ENCODE assay signal across 15 cellular contexts in genomic region chr10:98444314-98445006, GRCh38. TPM values are rescaled to one million over a fixed set of nuclear protein-coding genes. Genes with fewer than 3 reads are reported as not detected.
DNase-seq lines count a peak whose midpoint lies in the region; ATAC-seq and TF ChIP-seq lines count a peak whose summit lies in the region.
"Had no signal": no experiment of that assay in that cellular context is flagged by ENCODE, and none has a peak within 500 bp of the region (broad histone marks: within the 10 kb centered on the region; RNA-seq: fewer than 3 reads in every experiment).

No MANE protein-coding gene starts in this region.

- no peak for TF ChIP-seq CTCF in activated CD8-positive, alpha-beta T cell treated with anti-CD3 and anti-CD28 coated beads for 36 hours (IDR thresholded peaks at IDR 0.05)
- no peak for TF ChIP-seq CTCF in vagina (IDR thresholded peaks at IDR 0.05)

- no peak for DNase-seq in CD4-positive, alpha-beta memory T cell
- no peak for DNase-seq in activated CD8-positive, alpha-beta T cell treated with anti-CD3 and anti-CD28 coated beads for 36 hours
- no peak for DNase-seq in naive thymus-derived CD8-positive, alpha-beta T cell
- DNase-seq in NCI-H1092 (lab: John Stamatoyannopoulos, UW) (no peak), vagina (ENCODE audit: extremely low spot score in 2 of 2) (no peak)
- no peak for DNase-seq in stimulated activated CD4-positive, alpha-beta T cell treated with anti-CD3 and anti-CD28 coated beads, Interleukin-12 subunit alpha, Interleukin-12 subunit beta, amount 100 ng/mL, for 4 hours
- DNase-seq: cerebellar nuclear complex, DMS79 treated with DMSO at 0.1 percent for 48 hours, mesendoderm, NCI-H2227 treated with DMSO at 0.1 percent for 48 hours had no signal

- intact Hi-C loops in CD4-positive, alpha-beta memory T cell (cut with micrococcal nuclease) = loop anchor here (5.0 kb wide), 2 partner anchors 307 to 1178 kb away; partner anchors contain the start of gene SLC25A28
- intact Hi-C loops in activated CD8-positive, alpha-beta T cell treated with anti-CD3 and anti-CD28 coated beads for 36 hours (cut with micrococcal nuclease) = no loop called here
- intact Hi-C loops in vagina (cut with DNase I) = loop anchor here (5.0 to 10.0 kb wide), 2 partner anchors 177 to 690 kb away; partner anchors contain the start of gene LOXL4

- H3K9me3 Mint-ChIP-seq in CD4-positive, alpha-beta memory T cell = no peaks in the 10 kb centered on the region
- no peaks in the 10 kb centered on the region for H3K9me3 Mint-ChIP-seq in activated CD8-positive, alpha-beta T cell treated with anti-CD3 and anti-CD28 coated beads for 36 hours
- no peaks in the 10 kb centered on the region for H3K9me3 Mint-ChIP-seq in naive thymus-derived CD8-positive, alpha-beta T cell

- peak; percentile 31 for ATAC-seq in GM21576 (IDR thresholded peaks at IDR 0.05; ENCODE audit: unreplicated experiment)
- no peak for ATAC-seq in activated CD8-positive, alpha-beta T cell treated with anti-CD3 and anti-CD28 coated beads for 36 hours
- no peak for ATAC-seq in naive thymus-derived CD8-positive, alpha-beta T cell
- no peak for ATAC-seq in HG03571 (IDR thresholded peaks at IDR 0.05; ENCODE audit: unreplicated experiment)

- CTCF ChIA-PET in CD4-positive, alpha-beta memory T cell (lab: Charles Lee; ENCODE audit: partially characterized antibody) = interaction anchor here (0.6 kb wide), 1 partner anchor 23 kb away, joined by 3 read pairs; no protein-coding TSS in a partner anchor
- CTCF ChIA-PET in activated CD8-positive, alpha-beta T cell treated with anti-CD3 and anti-CD28 coated beads for 36 hours (lab: Charles Lee) = interaction anchor here (1.4 to 4.0 kb wide), 3 partner anchors 17 to 23 kb away, joined by 4 to 15 read pairs (median 6); no protein-coding TSS in a partner anchor

- peaks cover 35 to 70% (median 51%) of the 10 kb centered on the region in 4 donors for H3K4me1 Mint-ChIP-seq in CD4-positive, alpha-beta memory T cell
- H3K4me1 Mint-ChIP-seq in activated CD8-positive, alpha-beta T cell treated with anti-CD3 and anti-CD28 coated beads for 36 hours (ENCODE audit: low read depth) = peaks cover 32% of the 10 kb centered on the region
- H3K4me1 Mint-ChIP-seq in naive thymus-derived CD8-positive, alpha-beta T cell = peaks cover 27 to 55% (median 54%) of the 10 kb centered on the region in 4 donors

- H3K9me3 ChIP-seq in CD4-positive, alpha-beta memory T cell (ENCODE audit: control insufficient read depth in 1 of 2, low read length in 2 of 2) = no peaks in the 10 kb centered on the region
- H3K9me3 ChIP-seq in vagina = no peaks in the 10 kb centered on the region
- H3K9me3 ChIP-seq: HAP-1, SJSA1 had no signal

- H3K36me3 Mint-ChIP-seq in CD4-positive, alpha-beta memory T cell = peaks cover 30 to 54% of the 10 kb centered on the region in 2 donors
- peaks cover 42% of the 10 kb centered on the region for H3K36me3 Mint-ChIP-seq in activated CD8-positive, alpha-beta T cell treated with anti-CD3 and anti-CD28 coated beads for 36 hours (ENCODE audit: low read depth)
- H3K36me3 Mint-ChIP-seq in naive thymus-derived CD8-positive, alpha-beta T cell = peaks cover 5 to 53% (median 24%) of the 10 kb centered on the region in 3 donors

- POLR2A ChIA-PET in CD4-positive, alpha-beta memory T cell (lab: Charles Lee; ENCODE audit: partially characterized antibody) = interaction anchor here (2.6 kb wide), 1 partner anchor 9 kb away, joined by 8 read pairs; no protein-coding TSS in a partner anchor
- POLR2A ChIA-PET in activated CD8-positive, alpha-beta T cell treated with anti-CD3 and anti-CD28 coated beads for 36 hours (lab: Charles Lee) = no interaction called here
- POLR2A ChIA-PET in naive thymus-derived CD8-positive, alpha-beta T cell (lab: Charles Lee) = interaction anchor here (0.6 to 1.5 kb wide), 2 partner anchors 23 to 106 kb away, joined by 3 read pairs; no protein-coding TSS in a partner anchor

- H3K27me3 Mint-ChIP-seq in CD4-positive, alpha-beta memory T cell = no peaks in the 10 kb centered on the region
- no peaks in the 10 kb centered on the region for H3K27me3 Mint-ChIP-seq in activated CD8-positive, alpha-beta T cell treated with anti-CD3 and anti-CD28 coated beads for 36 hours
- H3K27me3 Mint-ChIP-seq in naive thymus-derived CD8-positive, alpha-beta T cell = peaks cover 0 to under 1% (median 0%) of the 10 kb centered on the region in 5 donors

- TF ChIP-seq POLR2A in vagina (IDR thresholded peaks at IDR 0.05) = no peak

- H3K27ac Mint-ChIP-seq in CD4-positive, alpha-beta memory T cell = peak overlapping the region in 6 of 7 donors; percentile 43 to 95 (median 86)
- H3K27ac Mint-ChIP-seq in activated CD8-positive, alpha-beta T cell treated with anti-CD3 and anti-CD28 coated beads for 36 hours = peak overlapping the region; percentile 23
- H3K27ac Mint-ChIP-seq in naive thymus-derived CD8-positive, alpha-beta T cell = peak overlapping the region; percentile 28 to 96 (median 76)

- H3K4me1 ChIP-seq in CD4-positive, alpha-beta memory T cell (ENCODE audit: insufficient read depth, low read length) = peaks cover 41% of the 10 kb centered on the region
- peaks cover 8% of the 10 kb centered on the region for H3K4me1 ChIP-seq in vagina

- peaks cover 32% of the 10 kb centered on the region for H3K36me3 ChIP-seq in CD4-positive, alpha-beta memory T cell (ENCODE audit: insufficient read depth, low read length)
- H3K36me3 ChIP-seq in vagina = peaks cover 0 to 34% of the 10 kb centered on the region in 2 donors

- no peak overlapping the region for H3K4me3 ChIP-seq in CD4-positive, alpha-beta memory T cell (ENCODE audit: low read length in 2 of 2)
- H3K4me3 ChIP-seq in vagina = no peak overlapping the region
- H3K4me3 ChIP-seq: HAP-1, SJSA1, skin epidermis had no signal

- H3K27me3 ChIP-seq in CD4-positive, alpha-beta memory T cell (ENCODE audit: insufficient read depth, low read length) = no peaks in the 10 kb centered on the region
- H3K27me3 ChIP-seq in vagina = no peaks in the 10 kb centered on the region

- H3K4me3 Mint-ChIP-seq in CD4-positive, alpha-beta memory T cell = peak overlapping the region; percentile 6 to 95 (median 92)
- peak overlapping the region; percentile 21 for H3K4me3 Mint-ChIP-seq in activated CD8-positive, alpha-beta T cell treated with anti-CD3 and anti-CD28 coated beads for 36 hours
- H3K4me3 Mint-ChIP-seq in naive thymus-derived CD8-positive, alpha-beta T cell = peak overlapping the region; percentile 40 to 93 (median 90)

- H3K27ac ChIP-seq in CD4-positive, alpha-beta memory T cell (ENCODE audit: low read depth, low read length) = no peak overlapping the region
- no peak overlapping the region for H3K27ac ChIP-seq in vagina
- H3K27ac ChIP-seq: SJSA1 had no signal

RNA-seq across cellular contexts. Expression of gene HPS1, which starts 2.3 kb away (rescaled TPM):
- total RNA-seq in CD4-positive, alpha-beta memory T cell = 100 to 1,000 TPM; 106 to 115 TPM
- polyA plus RNA-seq in CD4-positive, alpha-beta memory T cell = 10 to 100 TPM; 72.0 to 76.7 TPM
- 10 to 100 TPM; 51.9 to 52.1 TPM for total RNA-seq in activated CD8-positive, alpha-beta T cell treated with anti-CD3 and anti-CD28 coated beads for 36 hours
- total RNA-seq in naive thymus-derived CD8-positive, alpha-beta T cell = 10 to 100 TPM; 80.6 to 86.6 TPM
- polyA plus RNA-seq in naive thymus-derived CD8-positive, alpha-beta T cell = 10 to 100 TPM; 50.9 to 73.8 (median 62.0) TPM
- 62.1 TPM for total RNA-seq in vagina

RNA-seq across cellular contexts. Expression of gene PYROXD2, which starts 29.5 kb away (rescaled TPM):
- 10 to 100 TPM; 36.2 to 36.6 TPM for total RNA-seq in CD4-positive, alpha-beta memory T cell
- polyA plus RNA-seq in CD4-positive, alpha-beta memory T cell = 1 to 10 TPM in 1 of 2 donors, under 1 TPM in 1; 0.98 to 2.8 TPM
- total RNA-seq in activated CD8-positive, alpha-beta T cell treated with anti-CD3 and anti-CD28 coated beads for 36 hours = 1 to 10 TPM; 5.3 to 6.2 TPM
- 10 to 100 TPM; 20.3 TPM for total RNA-seq in naive thymus-derived CD8-positive, alpha-beta T cell
- 1 to 10 TPM; 3.8 to 5.7 (median 4.4) TPM for polyA plus RNA-seq in naive thymus-derived CD8-positive, alpha-beta T cell
- total RNA-seq in vagina = 7.1 TPM

Comparison
In these comparisons a context has a peak if more than half of its experiments do, and no peak if none do; other contexts are left out.
1. H3K27ac Mint-ChIP-seq: peak in every context shown above with its lines; median percentile 86 in CD4-positive, alpha-beta memory T cell; 76 in naive thymus-derived CD8-positive, alpha-beta T cell; 23 in activated CD8-positive, alpha-beta T cell treated with anti-CD3 and anti-CD28 coated beads for 36 hours.
2. H3K4me3 Mint-ChIP-seq: peak in every context shown above with its lines; median percentile 92 in CD4-positive, alpha-beta memory T cell; 90 in naive thymus-derived CD8-positive, alpha-beta T cell; 21 in activated CD8-positive, alpha-beta T cell treated with anti-CD3 and anti-CD28 coated beads for 36 hours.